In the genomic region with DNA sequence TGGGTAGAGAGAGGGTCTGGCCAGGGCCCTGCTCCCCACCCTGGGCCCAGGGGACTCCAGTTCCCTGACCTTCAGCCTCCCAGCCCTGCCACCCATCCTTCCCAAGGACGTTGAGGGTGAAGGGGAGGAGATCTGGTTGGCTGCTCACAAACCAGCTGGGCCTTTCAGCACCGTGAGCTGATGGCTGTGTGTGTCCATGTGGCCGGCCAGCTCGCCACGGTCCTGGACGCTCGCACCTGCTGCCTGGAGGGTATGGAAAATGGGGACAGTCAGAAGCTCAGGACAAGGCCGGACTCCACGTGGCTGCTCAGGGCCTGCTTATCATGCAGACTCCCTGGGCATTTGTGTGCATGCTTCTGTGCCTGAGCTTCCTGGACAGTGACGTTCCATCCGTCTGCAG, we compare ENCODE assay signal across 1 cellular context.
A peak's percentile ranks its signal among the peaks of the same experiment; 100 is the strongest.
TF ChIP-seq lines count a peak whose summit lies in the region.

No MANE protein-coding gene starts in this region.

TF ChIP-seq in HepG2, 621 proteins besides CTCF, POLR2A, EP300 and RAD21:
- TF ChIP-seq, protein P1, sequence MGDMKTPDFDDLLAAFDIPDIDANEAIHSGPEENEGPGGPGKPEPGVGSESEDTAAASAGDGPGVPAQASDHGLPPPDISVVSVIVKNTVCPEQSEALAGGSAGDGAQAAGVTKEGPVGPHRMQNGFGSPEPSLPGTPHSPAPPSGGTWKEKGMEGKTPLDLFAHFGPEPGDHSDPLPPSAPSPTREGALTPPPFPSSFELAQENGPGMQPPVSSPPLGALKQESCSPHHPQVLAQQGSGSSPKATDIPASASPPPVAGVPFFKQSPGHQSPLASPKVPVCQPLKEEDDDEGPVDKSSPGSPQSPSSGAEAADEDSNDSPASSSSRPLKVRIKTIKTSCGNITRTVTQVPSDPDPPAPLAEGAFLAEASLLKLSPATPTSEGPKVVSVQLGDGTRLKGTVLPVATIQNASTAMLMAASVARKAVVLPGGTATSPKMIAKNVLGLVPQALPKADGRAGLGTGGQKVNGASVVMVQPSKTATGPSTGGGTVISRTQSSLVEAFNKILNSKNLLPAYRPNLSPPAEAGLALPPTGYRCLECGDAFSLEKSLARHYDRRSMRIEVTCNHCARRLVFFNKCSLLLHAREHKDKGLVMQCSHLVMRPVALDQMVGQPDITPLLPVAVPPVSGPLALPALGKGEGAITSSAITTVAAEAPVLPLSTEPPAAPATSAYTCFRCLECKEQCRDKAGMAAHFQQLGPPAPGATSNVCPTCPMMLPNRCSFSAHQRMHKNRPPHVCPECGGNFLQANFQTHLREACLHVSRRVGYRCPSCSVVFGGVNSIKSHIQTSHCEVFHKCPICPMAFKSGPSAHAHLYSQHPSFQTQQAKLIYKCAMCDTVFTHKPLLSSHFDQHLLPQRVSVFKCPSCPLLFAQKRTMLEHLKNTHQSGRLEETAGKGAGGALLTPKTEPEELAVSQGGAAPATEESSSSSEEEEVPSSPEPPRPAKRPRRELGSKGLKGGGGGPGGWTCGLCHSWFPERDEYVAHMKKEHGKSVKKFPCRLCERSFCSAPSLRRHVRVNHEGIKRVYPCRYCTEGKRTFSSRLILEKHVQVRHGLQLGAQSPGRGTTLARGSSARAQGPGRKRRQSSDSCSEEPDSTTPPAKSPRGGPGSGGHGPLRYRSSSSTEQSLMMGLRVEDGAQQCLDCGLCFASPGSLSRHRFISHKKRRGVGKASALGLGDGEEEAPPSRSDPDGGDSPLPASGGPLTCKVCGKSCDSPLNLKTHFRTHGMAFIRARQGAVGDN (CRISPR knock-in tag; IDR thresholded peaks at IDR 0.05), result peak; percentile 45
- TF ChIP-seq, protein P2, sequence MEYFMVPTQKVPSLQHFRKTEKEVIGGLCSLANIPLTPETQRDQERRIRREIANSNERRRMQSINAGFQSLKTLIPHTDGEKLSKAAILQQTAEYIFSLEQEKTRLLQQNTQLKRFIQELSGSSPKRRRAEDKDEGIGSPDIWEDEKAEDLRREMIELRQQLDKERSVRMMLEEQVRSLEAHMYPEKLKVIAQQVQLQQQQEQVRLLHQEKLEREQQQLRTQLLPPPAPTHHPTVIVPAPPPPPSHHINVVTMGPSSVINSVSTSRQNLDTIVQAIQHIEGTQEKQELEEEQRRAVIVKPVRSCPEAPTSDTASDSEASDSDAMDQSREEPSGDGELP (IDR thresholded peaks at IDR 0.05; ENCODE audit: borderline replicate concordance, low read depth), result peak; percentile 18; the same call in 1 of the 2 replicates
